11 cellular contexts compared by ENCODE assay signal in genomic region chr13:48401480-48401879, GRCh38. TPM values are rescaled to one million over a fixed set of nuclear protein-coding genes. Genes with fewer than 3 reads are reported as not detected.
DNase-seq lines count a peak whose midpoint lies in the region; ATAC-seq and TF ChIP-seq lines count a peak whose summit lies in the region.
"Had no signal": no experiment of that assay in that cellular context is flagged by ENCODE, and none has a peak within 500 bp of the region (broad histone marks: within the 10 kb centered on the region; RNA-seq: fewer than 3 reads in every experiment).

No MANE protein-coding gene starts in this region.

- TF ChIP-seq CTCF in osteoblast (IDR thresholded peaks at IDR 0.05; ENCODE audit: extremely low read depth, low read depth, low read length), result no peak
- no peak for TF ChIP-seq CTCF in glutamatergic neuron (IDR thresholded peaks at IDR 0.05; ENCODE audit: partially characterized antibody, unreplicated experiment)

- DNase-seq in central memory CD4-positive, alpha-beta T cell, result peak; percentile 25
- no peak for DNase-seq in osteoblast (ENCODE audit: insufficient read length, low spot score, missing footprints)
- no peak for DNase-seq in NCI-H82 (lab: John Stamatoyannopoulos, UW)
- DNase-seq in glutamatergic neuron, result no peak
- no peak for DNase-seq in NCI-H2227 (lab: John Stamatoyannopoulos, UW; ENCODE audit: unreplicated experiment)
- DNase-seq: activated effector memory CD4-positive, alpha-beta T cell treated with Interleukin-2 at 50 U/mL for 16 hours; NCI-H748 treated with DMSO at 0.1 percent for 48 hours had no signal

- H3K27ac ChIP-seq in BLaER1 (peak overlapping the region; percentile 87), KOPT-K1 (ENCODE audit: low read depth, low read length, poor library complexity, severe bottlenecking) (peak overlapping the region; percentile 91), osteoblast (ENCODE audit: low read depth, low read length) (peak overlapping the region; percentile 60)

- H3K9me3 Mint-ChIP-seq in glutamatergic neuron (ENCODE audit: unreplicated experiment), result no peaks in the 10 kb centered on the region

- H3K4me1 Mint-ChIP-seq in glutamatergic neuron (ENCODE audit: low read depth, unreplicated experiment), result no peaks in the 10 kb centered on the region

- no peaks in the 10 kb centered on the region for H3K9me3 ChIP-seq in BLaER1
- H3K9me3 ChIP-seq in KOPT-K1 (ENCODE audit: insufficient read depth, low read length, poor library complexity, severe bottlenecking), result no peaks in the 10 kb centered on the region
- H3K9me3 ChIP-seq in osteoblast (ENCODE audit: low read depth, low read length), result no peaks in the 10 kb centered on the region

- no peak overlapping the region for H2AFZ ChIP-seq in osteoblast (ENCODE audit: low read length)

- peak overlapping the region; percentile 54; the same call in 1 of the 2 replicates for H3K4me3 ChIP-seq in BLaER1
- H3K4me3 ChIP-seq in osteoblast (ENCODE audit: insufficient read depth, low read length), result no peak overlapping the region

- H3K79me2 ChIP-seq in osteoblast (ENCODE audit: insufficient read depth, low read length), result peaks cover 11% of the 10 kb centered on the region

- H3K4me2 ChIP-seq in BLaER1 (peak overlapping the region; percentile 89), osteoblast (ENCODE audit: insufficient read depth, low read length) (no peak overlapping the region)

- H3K27me3 ChIP-seq in BLaER1 (no peaks in the 10 kb centered on the region), osteoblast (ENCODE audit: insufficient read depth, low read length) (no peaks in the 10 kb centered on the region)

- H3K36me3 Mint-ChIP-seq in glutamatergic neuron (ENCODE audit: unreplicated experiment), result no peaks in the 10 kb centered on the region

- no peak for ATAC-seq in GM21367 (IDR thresholded peaks at IDR 0.05; ENCODE audit: unreplicated experiment)

- H3K27ac Mint-ChIP-seq in glutamatergic neuron (ENCODE audit: unreplicated experiment), result no peak overlapping the region

- H3K4me1 ChIP-seq in BLaER1 (peaks cover 89% of the 10 kb centered on the region), osteoblast (ENCODE audit: insufficient read depth, low read length) (peaks cover 51% of the 10 kb centered on the region)

- H3K27me3 Mint-ChIP-seq in glutamatergic neuron (ENCODE audit: unreplicated experiment), result peaks cover under 1% of the 10 kb centered on the region

- H3K36me3 ChIP-seq in BLaER1 (peaks cover 2% of the 10 kb centered on the region), KOPT-K1 (ENCODE audit: insufficient read depth, low read length) (peaks cover 46% of the 10 kb centered on the region), osteoblast (ENCODE audit: insufficient read depth, low read length) (peaks cover 5% of the 10 kb centered on the region)

- peak overlapping the region; percentile 70 for H3K9ac ChIP-seq in BLaER1

- H4K20me1 ChIP-seq in BLaER1, result no peaks in the 10 kb centered on the region
- no peaks in the 10 kb centered on the region for H4K20me1 ChIP-seq in osteoblast (ENCODE audit: insufficient read depth, low read length)

- H3K4me3 Mint-ChIP-seq in glutamatergic neuron (ENCODE audit: unreplicated experiment), result no peak overlapping the region

RNA-seq across cellular contexts. Expression of gene LPAR6, which starts 11.4 kb away (rescaled TPM):
- total RNA-seq in osteoblast (11.9 and 14.7 TPM in 2 replicates), glutamatergic neuron (ENCODE audit: unreplicated experiment) (1.1 TPM)
- total RNA-seq: M059J had no signal
